Comparison of ENCODE assay signal across 14 cellular contexts in genomic region chr3:66463734-66464511, GRCh38. TPM values are rescaled to one million over a fixed set of nuclear protein-coding genes. Genes with fewer than 3 reads are reported as not detected.
DNase-seq lines count a peak whose midpoint lies in the region; ATAC-seq and TF ChIP-seq lines count a peak whose summit lies in the region.
"Had no signal": no experiment of that assay in that cellular context is flagged by ENCODE, and none has a peak within 500 bp of the region (broad histone marks: within the 10 kb centered on the region; RNA-seq: fewer than 3 reads in every experiment).

No MANE protein-coding gene starts in this region.

- POLR2A ChIA-PET in Caco-2 (lab: Charles Lee) = no interaction called here

- H3K27me3 ChIP-seq in Caco-2 (replicated peaks; ENCODE audit: control insufficient read depth, insufficient read depth, low read length) (no peaks in the 10 kb centered on the region), Karpas-422 (ENCODE audit: low read length) (no peaks in the 10 kb centered on the region), foreskin keratinocyte (no peaks in the 10 kb centered on the region), rectal smooth muscle tissue (ENCODE audit: control insufficient read depth, insufficient read depth, low read length) (no peaks in the 10 kb centered on the region)
- H3K27me3 ChIP-seq: ovary, testis had no signal

- peak overlapping the region; percentile 10 for H3K4me2 ChIP-seq in Karpas-422 (ENCODE audit: low read depth, low read length, poor library complexity, severe bottlenecking)

- intact Hi-C loops in Caco-2 (cut with micrococcal nuclease; ENCODE audit: unreplicated experiment) = loop anchor here (1.0 to 5.0 kb wide), 3 partner anchors 17 to 47 kb away; partner anchors contain the start of gene LRIG1

- H3K9me2 ChIP-seq in Karpas-422 (replicated peaks; ENCODE audit: insufficient read depth, low read length) = no peaks in the 10 kb centered on the region

- H3K27ac Mint-ChIP-seq in Caco-2 (ENCODE audit: unreplicated experiment) = peak overlapping the region; percentile 19
- H3K27ac Mint-ChIP-seq: activated CD4-positive, alpha-beta memory T cell treated with anti-CD3 and anti-CD28 coated beads for 36 hours had no signal

- H3K4me1 Mint-ChIP-seq in Caco-2 (ENCODE audit: low read depth, unreplicated experiment) = peaks cover 23% of the 10 kb centered on the region

- H3K9me3 Mint-ChIP-seq in Caco-2 (ENCODE audit: unreplicated experiment) = no peaks in the 10 kb centered on the region
- H3K9me3 Mint-ChIP-seq: activated CD4-positive, alpha-beta memory T cell treated with anti-CD3 and anti-CD28 coated beads for 36 hours had no signal

- H2AFZ ChIP-seq in Karpas-422 (ENCODE audit: low read length) = no peak overlapping the region

- ATAC-seq in foreskin keratinocyte (peak; percentile 52), GM21717 (IDR thresholded peaks at IDR 0.05; ENCODE audit: unreplicated experiment) (no peak)

- no peaks in the 10 kb centered on the region for H4K20me1 ChIP-seq in Karpas-422 (ENCODE audit: insufficient read depth, low read depth, low read length)

- DNase-seq in Caco-2 (no peak), Karpas-422 (no peak), foreskin keratinocyte (peak in 1 of 2 donors; percentile 44), CD1c-positive myeloid dendritic cell (ENCODE audit: extremely low spot score) (no peak), cerebellar cortex (ENCODE audit: low spot score) (no peak)
- DNase-seq: activated CD4-positive, alpha-beta memory T cell treated with anti-CD3 and anti-CD28 coated beads for 36 hours; activated effector memory CD4-positive, alpha-beta T cell treated with anti-CD3 and anti-CD28 coated beads, Interleukin-2, amount 50 U/mL, for 16 hours; effector CD4-positive, alpha-beta T cell; ovary; SIG-M5; T1000; testis had no signal

- no peak overlapping the region for H3K4me3 Mint-ChIP-seq in Caco-2 (ENCODE audit: unreplicated experiment)
- H3K4me3 Mint-ChIP-seq: activated CD4-positive, alpha-beta memory T cell treated with anti-CD3 and anti-CD28 coated beads for 36 hours had no signal

- H3K27me3 Mint-ChIP-seq in Caco-2 (ENCODE audit: insufficient read depth, unreplicated experiment) = no peaks in the 10 kb centered on the region
- H3K27me3 Mint-ChIP-seq: activated CD4-positive, alpha-beta memory T cell treated with anti-CD3 and anti-CD28 coated beads for 36 hours had no signal

- H3K9me3 ChIP-seq in Caco-2 = no peaks in the 10 kb centered on the region
- no peaks in the 10 kb centered on the region for H3K9me3 ChIP-seq in Karpas-422 (ENCODE audit: low read length)
- H3K9me3 ChIP-seq: ovary, testis had no signal

- H3K4me3 ChIP-seq in Caco-2 (ENCODE audit: low read depth, low read length) (no peak overlapping the region), Karpas-422 (ENCODE audit: low read length) (no peak overlapping the region), rectal smooth muscle tissue (ENCODE audit: low read length) (no peak overlapping the region)
- H3K4me3 ChIP-seq: ovary, testis had no signal

- BruUV-seq in Caco-2 (replicated peaks; lab: Mats Ljungman, UMichigan) = no TSS peak

- peak overlapping the region; percentile 31 for H3K9ac ChIP-seq in Karpas-422 (ENCODE audit: low read length)
- H3K9ac ChIP-seq in rectal smooth muscle tissue (ENCODE audit: low read length) = no peak overlapping the region

- peaks cover 11% of the 10 kb centered on the region for H3K36me3 Mint-ChIP-seq in Caco-2 (ENCODE audit: insufficient read depth, unreplicated experiment)

- peak overlapping the region; percentile 93 for H3K27ac ChIP-seq in Karpas-422 (ENCODE audit: low read length)
- peak overlapping the region; percentile 4 for H3K27ac ChIP-seq in foreskin keratinocyte
- peak overlapping the region; percentile 51 for H3K27ac ChIP-seq in rectal smooth muscle tissue (ENCODE audit: low read depth, low read length)
- H3K27ac ChIP-seq: ovary, testis had no signal

- CTCF ChIA-PET in Caco-2 (lab: Charles Lee) = interaction anchor here (0.5 kb wide), 1 partner anchor 485 kb away, joined by 6 read pairs; no protein-coding TSS in a partner anchor

- H3K4me1 ChIP-seq in Caco-2 (peaks cover 29% of the 10 kb centered on the region), Karpas-422 (ENCODE audit: low read length) (peaks cover 97% of the 10 kb centered on the region), foreskin keratinocyte (peaks cover 9% of the 10 kb centered on the region), rectal smooth muscle tissue (ENCODE audit: control insufficient read depth, insufficient read depth, low read length) (peaks cover 22% of the 10 kb centered on the region)
- H3K4me1 ChIP-seq: testis had no signal

- TF ChIP-seq CTCF in Caco-2 (IDR thresholded peaks at IDR 0.05; ENCODE audit: insufficient read depth in 1 of 2, low read depth in 1 of 2, low read length in 1 of 2, severe bottlenecking in 1 of 2, unreplicated experiment in 1 of 2) (no peak), foreskin keratinocyte (conservative IDR thresholded peaks at IDR 0.05) (no peak)

- peaks cover 1% of the 10 kb centered on the region for H3K36me3 ChIP-seq in Caco-2 (ENCODE audit: control insufficient read depth, insufficient read depth, low read length)
- H3K36me3 ChIP-seq in Karpas-422 (ENCODE audit: insufficient read depth, low read length) = peaks cover 11% of the 10 kb centered on the region; the same call in 1 of the 2 replicates
- no peaks in the 10 kb centered on the region for H3K36me3 ChIP-seq in rectal smooth muscle tissue (ENCODE audit: control insufficient read depth, insufficient read depth, low read length)
- H3K36me3 ChIP-seq: ovary had no signal

- peaks cover 71% of the 10 kb centered on the region for H3K79me2 ChIP-seq in Karpas-422 (ENCODE audit: low read length)

RNA-seq across cellular contexts. Expression of gene LRIG1, which starts 36.9 kb away (rescaled TPM):
- total RNA-seq in Caco-2 (2022) = 43.4 and 47.0 TPM in 2 replicates
- total RNA-seq in Karpas-422 (2014; rRNA removed; shearing (Covaris generic); ENCODE audit: low replicate concordance) = 52.4 and 75.4 TPM in 2 replicates
- 7.9 and 15.2 TPM in 2 replicates for total RNA-seq in foreskin keratinocyte
- polyA plus RNA-seq in foreskin keratinocyte = 2.6 and 6.8 TPM in 2 replicates

Comparison
In these comparisons a context has a peak if more than half of its experiments do, and no peak if none do; other contexts are left out.
1. H3K27ac ChIP-seq: peak in every context shown above with its lines; median percentile 93 in Karpas-422; 51 in rectal smooth muscle tissue; 4 in foreskin keratinocyte.